Comparison of ENCODE assay signal across 8 cellular contexts in genomic region chr5:150001660-150002493, GRCh38. TPM values are rescaled to one million over a fixed set of nuclear protein-coding genes. Genes with fewer than 3 reads are reported as not detected.
A peak's percentile ranks its signal among the peaks of the same experiment; 100 is the strongest.
DNase-seq lines count a peak whose midpoint lies in the region; ATAC-seq and TF ChIP-seq lines count a peak whose summit lies in the region.

No MANE protein-coding gene starts in this region.

- H3K27me3 Mint-ChIP-seq in activated CD8-positive, alpha-beta memory T cell treated with anti-CD3 and anti-CD28 coated beads, Interleukin-2, amount 10 ng/mL, durations not matched to agents 7 days and 5 days: no peaks in the 10 kb centered on the region
- H3K27me3 Mint-ChIP-seq in naive B cell: no peaks in the 10 kb centered on the region
- H3K27me3 Mint-ChIP-seq in stimulated activated naive CD8-positive, alpha-beta T cell treated with anti-CD3 and anti-CD28 coated beads, Interleukin-15, amount 100 ng/mL, for 72 hours: no peaks in the 10 kb centered on the region

- no peaks in the 10 kb centered on the region for H3K27me3 ChIP-seq in BJ (ENCODE audit: control insufficient read depth, insufficient read depth, low read length)

- H3K4me3 Mint-ChIP-seq in activated CD8-positive, alpha-beta memory T cell treated with anti-CD3 and anti-CD28 coated beads, Interleukin-2, amount 10 ng/mL, durations not matched to agents 7 days and 5 days: peak overlapping the region; percentile 89
- peak overlapping the region; percentile 80 to 97 (median 93) for H3K4me3 Mint-ChIP-seq in naive B cell
- H3K4me3 Mint-ChIP-seq in stimulated activated naive CD8-positive, alpha-beta T cell treated with anti-CD3 and anti-CD28 coated beads, Interleukin-15, amount 100 ng/mL, for 72 hours: peak overlapping the region; percentile 78 to 92

- H3K27ac Mint-ChIP-seq in activated CD8-positive, alpha-beta memory T cell treated with anti-CD3 and anti-CD28 coated beads, Interleukin-2, amount 10 ng/mL, durations not matched to agents 7 days and 5 days: peak overlapping the region; percentile 98
- peak overlapping the region in 5 of 6 donors; percentile 92 to 97 (median 96) for H3K27ac Mint-ChIP-seq in naive B cell
- H3K27ac Mint-ChIP-seq in stimulated activated naive CD8-positive, alpha-beta T cell treated with anti-CD3 and anti-CD28 coated beads, Interleukin-15, amount 100 ng/mL, for 72 hours: peak overlapping the region; percentile 55 to 96

- ATAC-seq in GM18873 (IDR thresholded peaks at IDR 0.05; ENCODE audit: low FRiP score, unreplicated experiment): peak; percentile 62
- peak; percentile 55 for ATAC-seq in HG03159 (IDR thresholded peaks at IDR 0.05; ENCODE audit: unreplicated experiment)
- peak; percentile 75 for ATAC-seq in activated CD8-positive, alpha-beta memory T cell treated with anti-CD3 and anti-CD28 coated beads, Interleukin-2, amount 10 ng/mL, durations not matched to agents 7 days and 5 days
- ATAC-seq in naive B cell (ENCODE audit: low read depth in 2 of 2): peak; percentile 60 to 67
- ATAC-seq in stimulated activated naive CD8-positive, alpha-beta T cell treated with anti-CD3 and anti-CD28 coated beads, Interleukin-15, amount 100 ng/mL, for 72 hours: peak; percentile 79

- TF ChIP-seq CTCF in BJ (IDR thresholded peaks at IDR 0.05; ENCODE audit: insufficient read depth, low read depth, low read length) (peak; percentile 74), epithelial cell of proximal tubule (conservative IDR thresholded peaks at IDR 0.05; ENCODE audit: low read depth, low read length) (peak; percentile 63)

- H3K9me3 Mint-ChIP-seq in activated CD8-positive, alpha-beta memory T cell treated with anti-CD3 and anti-CD28 coated beads, Interleukin-2, amount 10 ng/mL, durations not matched to agents 7 days and 5 days (ENCODE audit: low read depth): no peaks in the 10 kb centered on the region
- H3K9me3 Mint-ChIP-seq in naive B cell: no peaks in the 10 kb centered on the region
- H3K9me3 Mint-ChIP-seq in stimulated activated naive CD8-positive, alpha-beta T cell treated with anti-CD3 and anti-CD28 coated beads, Interleukin-15, amount 100 ng/mL, for 72 hours: no peaks in the 10 kb centered on the region

- H3K36me3 ChIP-seq in BJ (ENCODE audit: control insufficient read depth, insufficient read depth, low read length): peaks cover 9% of the 10 kb centered on the region

- POLR2A ChIA-PET in BJ (lab: Charles Lee): no interaction called here

- peak overlapping the region; percentile 70 for H3K4me3 ChIP-seq in BJ (ENCODE audit: low read depth, low read length)
- H3K4me3 ChIP-seq in epithelial cell of proximal tubule (ENCODE audit: low read depth, low read length): peak overlapping the region; percentile 84

- DNase-seq in BJ (ENCODE audit: low read depth) (no peak), NOMO-1 (lab: John Stamatoyannopoulos, UW; ENCODE audit: unreplicated experiment in 2 of 2) (peak; percentile 92 to 94), epithelial cell of proximal tubule (ENCODE audit: low read depth) (no peak), naive B cell (peak; percentile 57)
- DNase-seq in activated CD8-positive, alpha-beta memory T cell treated with anti-CD3 and anti-CD28 coated beads, Interleukin-2, amount 10 ng/mL, durations not matched to agents 7 days and 5 days: peak; percentile 86
- DNase-seq in stimulated activated naive CD8-positive, alpha-beta T cell treated with anti-CD3 and anti-CD28 coated beads, Interleukin-15, amount 100 ng/mL, for 72 hours: peak; percentile 58 to 74

- H3K4me1 Mint-ChIP-seq in activated CD8-positive, alpha-beta memory T cell treated with anti-CD3 and anti-CD28 coated beads, Interleukin-2, amount 10 ng/mL, durations not matched to agents 7 days and 5 days: peaks cover 48% of the 10 kb centered on the region
- peaks cover 27 to 34% (median 28%) of the 10 kb centered on the region in 3 donors for H3K4me1 Mint-ChIP-seq in naive B cell
- peaks cover 50% of the 10 kb centered on the region for H3K4me1 Mint-ChIP-seq in stimulated activated naive CD8-positive, alpha-beta T cell treated with anti-CD3 and anti-CD28 coated beads, Interleukin-15, amount 100 ng/mL, for 72 hours

- peaks cover 29% of the 10 kb centered on the region for H3K36me3 Mint-ChIP-seq in activated CD8-positive, alpha-beta memory T cell treated with anti-CD3 and anti-CD28 coated beads, Interleukin-2, amount 10 ng/mL, durations not matched to agents 7 days and 5 days
- H3K36me3 Mint-ChIP-seq in naive B cell: peaks cover 8 to 12% of the 10 kb centered on the region in 2 donors

- CTCF ChIA-PET in BJ (lab: Yijun Ruan, JAX): interaction anchor here (1.1 to 3.3 kb wide), 5 partner anchors 8 to 155 kb away, joined by 3 to 17 read pairs (median 3); no protein-coding TSS in a partner anchor
- CTCF ChIA-PET in activated CD8-positive, alpha-beta memory T cell treated with anti-CD3 and anti-CD28 coated beads, Interleukin-2, amount 10 ng/mL, durations not matched to agents 7 days and 5 days (lab: Charles Lee): interaction anchor here (0.7 to 3.0 kb wide), 5 partner anchors 10 to 345 kb away, joined by 3 to 21 read pairs (median 3); partner anchors contain the start of gene SLC26A2

RNA-seq across cellular contexts. Expression of gene HMGXB3, which starts 1.3 kb away (rescaled TPM):
- polyA plus RNA-seq in BJ (2011; rRNA removed): 33.4 and 39.0 TPM in 2 replicates
- 37.4 and 52.1 TPM in 2 replicates for polyA minus RNA-seq in BJ (2011; rRNA and poly(A)+ RNA removed)
- 10 to 100 TPM; 44.1 to 49.4 TPM for total RNA-seq in activated CD8-positive, alpha-beta memory T cell treated with anti-CD3 and anti-CD28 coated beads, Interleukin-2, amount 10 ng/mL, durations not matched to agents 7 days and 5 days
- 28.4 and 29.1 TPM in 2 replicates for total RNA-seq in epithelial cell of proximal tubule
- 10 to 100 TPM in 1 of 6 donors, 1 to 10 TPM in 5; 3.8 to 16.7 (median 9.0) TPM for polyA plus RNA-seq in naive B cell (ENCODE audit: low read depth in 6 of 6)

RNA-seq across cellular contexts. Expression of gene TIGD6, which starts 1.4 kb away (rescaled TPM):
- polyA plus RNA-seq in BJ (2011; rRNA removed): 4.6 and 6.7 TPM in 2 replicates
- 6.1 and 6.3 TPM in 2 replicates for polyA minus RNA-seq in BJ (2011; rRNA and poly(A)+ RNA removed)
- 1 to 10 TPM; 1.7 to 2.9 TPM for total RNA-seq in activated CD8-positive, alpha-beta memory T cell treated with anti-CD3 and anti-CD28 coated beads, Interleukin-2, amount 10 ng/mL, durations not matched to agents 7 days and 5 days
- 0.75 and 3.8 TPM in 2 replicates for total RNA-seq in epithelial cell of proximal tubule
- polyA plus RNA-seq in naive B cell (ENCODE audit: low read depth in 6 of 6): 1 to 10 TPM; 3.4 to 6.4 (median 4.0) TPM

RNA-seq across cellular contexts. Expression of gene SLC26A2, which starts 41.3 kb away (rescaled TPM):
- polyA plus RNA-seq in BJ (2011; rRNA removed) (3.3 and 7.6 TPM in 2 replicates), naive B cell (ENCODE audit: low read depth in 6 of 6) (1 to 10 TPM; 1.4 to 4.1 (median 2.6) TPM)
- polyA minus RNA-seq in BJ (2011; rRNA and poly(A)+ RNA removed): 9.5 and 11.5 TPM in 2 replicates
- 1 to 10 TPM; 6.2 to 8.4 TPM for total RNA-seq in activated CD8-positive, alpha-beta memory T cell treated with anti-CD3 and anti-CD28 coated beads, Interleukin-2, amount 10 ng/mL, durations not matched to agents 7 days and 5 days
- total RNA-seq in epithelial cell of proximal tubule: 10.3 and 11.9 TPM in 2 replicates

RNA-seq across cellular contexts. Expression of gene PDE6A, which starts 57.3 kb away (rescaled TPM):
- polyA plus RNA-seq in BJ (2011; rRNA removed): not detected in 2 replicates
- not detected in 2 replicates for polyA minus RNA-seq in BJ (2011; rRNA and poly(A)+ RNA removed)
- total RNA-seq in activated CD8-positive, alpha-beta memory T cell treated with anti-CD3 and anti-CD28 coated beads, Interleukin-2, amount 10 ng/mL, durations not matched to agents 7 days and 5 days: not detected
- not detected in 2 replicates for total RNA-seq in epithelial cell of proximal tubule
- polyA plus RNA-seq in naive B cell (ENCODE audit: low read depth in 6 of 6): not detected

Comparison
In these comparisons a context has a peak if more than half of its experiments do, and no peak if none do; other contexts are left out.
1. DNase-seq: peak in NOMO-1 (2 of 2), activated CD8-positive, alpha-beta memory T cell treated with anti-CD3 and anti-CD28 coated beads, Interleukin-2, amount 10 ng/mL, durations not matched to agents 7 days and 5 days (single experiment), naive B cell (single experiment) and stimulated activated naive CD8-positive, alpha-beta T cell treated with anti-CD3 and anti-CD28 coated beads, Interleukin-15, amount 100 ng/mL, for 72 hours (2 of 2); none in BJ (single experiment) and epithelial cell of proximal tubule (single experiment).
2. Peak in every context shown above with its lines, with median percentiles within 50 percentile points of each other: ATAC-seq, H3K27ac Mint-ChIP-seq and H3K4me3 Mint-ChIP-seq.